ENCODE assay signal across 20 cellular contexts in the genomic region with DNA sequence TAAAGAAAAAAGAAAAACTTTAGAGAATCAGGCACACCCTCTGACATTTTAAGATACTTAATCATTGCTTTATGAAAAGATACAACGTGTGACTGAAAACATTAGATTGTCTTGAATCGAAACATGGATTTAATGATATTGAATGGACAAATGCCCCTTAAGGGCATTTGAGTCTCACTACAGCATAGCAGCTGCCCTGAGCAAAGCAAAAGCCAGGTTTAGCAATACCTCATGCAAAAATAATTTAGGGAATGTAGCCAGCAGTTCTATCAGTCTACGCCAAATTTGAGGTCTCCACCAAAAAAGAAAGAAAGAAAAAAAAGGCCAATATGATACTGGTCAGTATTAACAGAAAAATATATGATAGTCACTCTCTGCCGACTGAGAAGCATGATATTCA.
"Had no signal": no experiment of that assay in that cellular context is flagged by ENCODE, and none has a peak within 500 bp of the region (broad histone marks: within the 10 kb centered on the region; RNA-seq: fewer than 3 reads in every experiment).

No MANE protein-coding gene starts in this region.

- H3K9me3 ChIP-seq: SK-N-SH had no signal

- DNase-seq: Kasumi-1, MV-4-11, NCI-H1048, NCI-H1105, NCI-H1417, NCI-H1436 treated with DMSO at 0.1 percent for 48 hours, NCI-H1694, NCI-H187 treated with DMSO at 0.1 percent for 48 hours, NCI-H2029 treated with DMSO at 0.1 percent for 48 hours, NCI-H2227 treated with DMSO at 0.1 percent for 48 hours, NCI-H510A, NCI-H524 treated with DMSO at 0.1 percent for 48 hours, NCI-H69, NCI-H774, SHP77, SK-N-SH had no signal

- H3K27ac ChIP-seq: HL-60, KMS-11, RWPE1 had no signal

- H3K9ac ChIP-seq: KMS-11, SK-N-SH had no signal

- ATAC-seq: K562 had no signal

- H3K4me2 ChIP-seq: KMS-11, SK-N-SH had no signal

- H3K4me3 ChIP-seq: K562 had no signal
